Comparison of ENCODE assay signal across 8 cellular contexts in the genomic region with DNA sequence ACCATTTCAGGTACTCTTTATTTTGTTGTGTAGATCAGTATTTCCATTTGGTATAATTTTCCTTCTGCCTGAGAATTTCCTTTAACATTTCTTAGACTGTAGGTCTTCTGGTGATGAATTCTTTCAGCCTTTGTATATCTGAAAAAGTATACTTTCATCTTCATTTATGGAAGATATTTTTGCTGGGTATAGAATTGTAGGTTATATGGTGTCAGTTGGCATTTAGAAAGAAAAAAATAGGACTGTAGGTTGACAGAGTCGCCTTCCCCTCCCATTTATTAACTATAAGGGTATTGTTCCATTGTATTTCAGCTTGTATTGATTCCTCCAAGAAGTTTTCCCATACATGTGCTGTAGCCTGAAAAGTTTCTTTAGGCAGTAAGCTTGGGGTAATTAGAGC.
"Had no signal": no experiment of that assay in that cellular context is flagged by ENCODE, and none has a peak within 500 bp of the region (broad histone marks: within the 10 kb centered on the region; RNA-seq: fewer than 3 reads in every experiment).

No MANE protein-coding gene starts in this region.

- ATAC-seq: HCT116 had no signal

- H3K9ac ChIP-seq: KMS-11 had no signal

- H3K36me3 ChIP-seq: HAP-1 had no signal

- H3K9me3 ChIP-seq: HAP-1 had no signal

- H3K27ac ChIP-seq: HL-60, KMS-11 had no signal

- H3K4me3 ChIP-seq: HAP-1 had no signal

- H3K4me2 ChIP-seq: KMS-11 had no signal

- DNase-seq: GOT3, H7, IMR-90, KBM-7 had no signal
